Comparison of ENCODE assay signal across 15 cellular contexts in the genomic region with DNA sequence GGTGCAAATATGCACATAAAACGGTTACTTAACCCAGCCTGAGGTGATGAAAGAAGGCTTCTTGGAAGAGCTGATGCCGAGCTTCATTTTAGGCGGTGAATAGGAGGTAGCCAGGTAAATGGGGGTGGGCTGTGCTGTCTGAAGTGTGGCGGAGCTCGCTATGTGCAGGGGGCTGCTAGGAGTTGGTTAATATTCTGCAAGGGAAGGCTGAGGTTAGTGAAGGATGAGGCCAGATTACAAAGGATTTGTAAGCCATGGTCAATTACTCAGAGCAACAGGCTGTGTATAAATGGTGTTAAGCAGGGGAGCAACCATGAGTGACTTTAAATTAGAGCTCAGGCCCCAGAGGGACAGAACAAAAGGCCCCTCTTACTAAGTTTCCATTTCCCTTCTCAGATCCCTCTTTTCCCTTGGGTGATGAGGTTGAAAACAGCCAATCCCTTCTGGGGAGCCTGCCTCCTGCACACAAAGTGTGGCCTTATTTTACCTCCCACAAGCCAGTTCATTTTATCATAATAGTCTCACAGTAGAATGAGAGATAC. TPM values are rescaled to one million over a fixed set of nuclear protein-coding genes. Genes with fewer than 3 reads are reported as not detected.
DNase-seq lines count a peak whose midpoint lies in the region; ATAC-seq, FAIRE-seq and TF ChIP-seq lines count a peak whose summit lies in the region.
"Had no signal": no experiment of that assay in that cellular context is flagged by ENCODE, and none has a peak within 500 bp of the region (broad histone marks: within the 10 kb centered on the region; RNA-seq: fewer than 3 reads in every experiment).

No MANE protein-coding gene starts in this region.

- H2AFZ ChIP-seq in SK-N-SH (ENCODE audit: low read depth), result no peak overlapping the region
- peak overlapping the region; percentile 34; the same call in 1 of the 2 replicates for H2AFZ ChIP-seq in H1 (ENCODE audit: low read length)
- H2AFZ ChIP-seq: GM23248 had no signal

- H4K91ac ChIP-seq in H1 (replicated peaks; ENCODE audit: insufficient read length, low read length), result no peak overlapping the region

- H3K23me2 ChIP-seq in H1 (ENCODE audit: low read depth, low read length), result peaks cover 7% of the 10 kb centered on the region; the same call in 1 of the 2 replicates

- CTCF ChIA-PET in SK-N-SH (lab: Yijun Ruan, JAX) (interaction anchor here (0.7 to 8.9 kb wide), 61 partner anchors 9 to 296 kb away, joined by 3 to 106 read pairs (median 5); partner anchors contain the start of genes C1QTNF5, C2CD2L, CBL and NLRX1), H1 (lab: Charles Lee; ENCODE audit: partially characterized antibody) (interaction anchor here (0.7 to 16.8 kb wide), 45 partner anchors 15 to 934 kb away, joined by 3 to 415 read pairs (median 5); partner anchors contain the start of genes C1QTNF5, DPAGT1, MFRP and RNF26), GM10248 (lab: Yijun Ruan, JAX) (interaction anchor here (0.7 to 6.7 kb wide), 47 partner anchors 9 to 634 kb away, joined by 3 to 131 read pairs (median 6); partner anchors contain the start of genes C1QTNF5, CBL, DPAGT1 and HINFP)

- peaks cover 4% of the 10 kb centered on the region for H3F3A ChIP-seq in SK-N-SH (replicated peaks; ENCODE audit: insufficient read depth)

- intact Hi-C loops in posterior vena cava (cut with DNase I), result loop anchor here in 1 of 2 donors (5.0 kb wide), 1 partner anchor 117 kb away; the partner anchor contains the start of gene CBL

- TF ChIP-seq CTCF in SK-N-SH (IDR thresholded peaks at IDR 0.05) (no peak), H1 (IDR thresholded peaks at IDR 0.05; ENCODE audit: control extremely low read depth in 1 of 3, insufficient read depth in 1 of 3, low read depth in 1 of 3, low read length in 3 of 3) (no peak), GM10248 (IDR thresholded peaks at IDR 0.05; ENCODE audit: control extremely low read depth, extremely low read depth, low read depth, missing control alignments) (no peak)

- no peak overlapping the region for H3K56ac ChIP-seq in H1 (replicated peaks; ENCODE audit: insufficient read length, low read depth, low read length)

- no peak overlapping the region for H3K4ac ChIP-seq in H1 (replicated peaks; ENCODE audit: insufficient read length, low read depth, low read length)

- TF ChIP-seq EP300 in SK-N-SH (IDR thresholded peaks at IDR 0.05; ENCODE audit: borderline replicate concordance in 1 of 2, low read depth in 1 of 2, low read length in 1 of 2), result no peak
- no peak for TF ChIP-seq EP300 in H1 (IDR thresholded peaks at IDR 0.05; ENCODE audit: borderline replicate concordance in 1 of 2, low read depth in 2 of 2, low read length in 2 of 2)

- H3K79me2 ChIP-seq in SK-N-SH (ENCODE audit: insufficient read depth), result no peaks in the 10 kb centered on the region
- H3K79me2 ChIP-seq in H1 (ENCODE audit: control insufficient read depth in 1 of 2, insufficient read depth in 2 of 2, low read length in 2 of 2), result no peaks in the 10 kb centered on the region

- 0 out of 2 replicates have a peak overlapping the region, but pooled peaks have one; percentile 12 for H2BK12ac ChIP-seq in H1 (ENCODE audit: low read depth, low read length)

- H3K4me2 ChIP-seq in SK-N-SH (no peak overlapping the region), H1 (ENCODE audit: insufficient read depth in 1 of 2, low read depth in 2 of 2, low read length in 2 of 2) (peak overlapping the region in 1 of 2 experiments; percentile 1; a peak in 1 of 4 replicates)

- no peak overlapping the region for H4K5ac ChIP-seq in H1 (ENCODE audit: insufficient read length, low read depth, low read length)

- H3K14ac ChIP-seq in H1 (ENCODE audit: insufficient read length), result no peak overlapping the region

- H3K23ac ChIP-seq in H1 (ENCODE audit: insufficient read length), result no peak overlapping the region

- 81% methylated on average over 5 of the region's 5 CpGs for WGBS in SK-N-SH (ENCODE audit: low lambda C conversion rate)
- WGBS in H1 (ENCODE audit: extremely low coverage in 1 of 2, insufficient coverage in 1 of 2, insufficient read length in 1 of 2, insufficient replicate concordance in 2 of 2, low coverage in 1 of 2, low lambda C conversion rate in 2 of 2, missing lambda C conversion rate in 1 of 2), 2 experiments, result 87% methylated on average over 5 of the region's 5 CpGs; no CpG with 5 or more reads in 1 of the 2 experiments

- no peaks in the 10 kb centered on the region for H3K79me1 ChIP-seq in H1 (ENCODE audit: low read depth, low read length)

- H4K8ac ChIP-seq in H1 (ENCODE audit: extremely low read depth, insufficient read depth, low read length), result no peak overlapping the region

- H3K9me2 ChIP-seq in SK-N-SH, result no peaks in the 10 kb centered on the region

- no peak overlapping the region for H2BK5ac ChIP-seq in H1 (ENCODE audit: low read depth, low read length)

- no peak overlapping the region for H2BK20ac ChIP-seq in H1 (ENCODE audit: low read length)

- no peak for TF ChIP-seq RAD21 in SK-N-SH (IDR thresholded peaks at IDR 0.05; ENCODE audit: low read length)
- TF ChIP-seq RAD21 in H1 (IDR thresholded peaks at IDR 0.05 in 1 of 2, conservative IDR thresholded peaks at IDR 0.05 in 1 of 2; ENCODE audit: low read depth in 2 of 2, low read length in 2 of 2), result no peak

- H3K9ac ChIP-seq in SK-N-SH (no peak overlapping the region), H1 (replicated peaks in 1 of 4; ENCODE audit: extremely low read depth in 1 of 4, low read depth in 3 of 4, low read length in 3 of 4) (no peak overlapping the region)
- H3K9ac ChIP-seq: GM23248 had no signal

- H3K4me3 ChIP-seq in SK-N-SH (ENCODE audit: low read depth in 2 of 2, low read length in 1 of 2), result no peak overlapping the region
- no peak overlapping the region for H3K4me3 ChIP-seq in H1 (ENCODE audit: extremely low read depth in 1 of 4, insufficient read depth in 2 of 4, low read depth in 3 of 4, low read length in 4 of 4)
- H3K4me3 ChIP-seq: GM23248 had no signal

- H3K27me3 ChIP-seq in SK-N-SH (ENCODE audit: insufficient read depth) (no peaks in the 10 kb centered on the region), H1 (replicated peaks in 1 of 4; ENCODE audit: control insufficient read depth in 3 of 4, extremely low read depth in 1 of 4, insufficient read depth in 3 of 4, low read length in 3 of 4) (peaks cover 0 to 3% (median under 1%) of the 10 kb centered on the region in 4 experiments; a peak in 1 of 7 replicates)

- no peak for FAIRE-seq in H1 (lab: Jason Lieb, UNC)
- no peak for FAIRE-seq in GM19239 (lab: Jason Lieb, UNC)
- FAIRE-seq: HTR-8/SVneo, RCC 7860 had no signal

- DNase-seq in SK-N-SH, result no peak
- DNase-seq in NCI-H2227 (lab: John Stamatoyannopoulos, UW; ENCODE audit: unreplicated experiment), result peak; percentile 41
- no peak for DNase-seq in H1 (ENCODE audit: low read depth in 1 of 2, low spot score in 2 of 2)
- peak; percentile 9 for DNase-seq in posterior vena cava (ENCODE audit: low spot score)
- no peak for DNase-seq in GM19239 (ENCODE audit: insufficient read length, low spot score)
- no peak for DNase-seq in GM10248 (ENCODE audit: extremely low spot score)
- no peak for DNase-seq in NCI-H1417 (lab: John Stamatoyannopoulos, UW)
- DNase-seq: SIG-M5 had no signal

- peak overlapping the region; percentile 10; the same call in 1 of the 2 replicates for H2BK15ac ChIP-seq in H1 (ENCODE audit: low read length)

- no peak for TF ChIP-seq POLR2A in H1 (IDR thresholded peaks at IDR 0.05; ENCODE audit: control extremely low read depth in 1 of 2, low read depth in 2 of 2, low read length in 2 of 2)

- POLR2A ChIA-PET in SK-N-SH (lab: Yijun Ruan, JAX), result interaction anchor here (0.9 to 1.6 kb wide), 3 partner anchors 13 to 239 kb away, joined by 3 to 8 read pairs (median 7); a partner anchor contains a TSS
- POLR2A ChIA-PET in H1 (lab: Charles Lee; ENCODE audit: partially characterized antibody), result interaction anchor here (0.6 to 5.2 kb wide), 9 partner anchors 10 to 283 kb away, joined by 3 to 29 read pairs (median 4); partner anchors contain the start of genes C1QTNF5, RNF26 and THY1
- POLR2A ChIA-PET in GM10248 (lab: Yijun Ruan, JAX), result interaction anchor here (0.5 kb wide), 1 partner anchor 283 kb away, joined by 6 read pairs; no protein-coding TSS in a partner anchor

- H3K9me3 ChIP-seq in SK-N-SH, result no peaks in the 10 kb centered on the region
- H3K9me3 ChIP-seq in H1 (ENCODE audit: insufficient read depth in 2 of 2, low read depth in 1 of 2, low read length in 1 of 2), result no peaks in the 10 kb centered on the region

- H4K20me1 ChIP-seq in SK-N-SH (ENCODE audit: insufficient read depth), result no peaks in the 10 kb centered on the region
- no peaks in the 10 kb centered on the region for H4K20me1 ChIP-seq in H1 (replicated peaks in 1 of 2; ENCODE audit: control insufficient read depth in 1 of 2, insufficient read depth in 2 of 2, low read length in 2 of 2)

- peak; percentile 10 for ATAC-seq in SK-N-SH treated with all-trans-retinoic acid at 6 μM for 48 hours

- peaks cover 0 to 5% of the 10 kb centered on the region in 2 experiments; a peak in 1 of 4 replicates for H3K4me1 ChIP-seq in SK-N-SH (ENCODE audit: control insufficient read depth in 1 of 2, insufficient read depth in 2 of 2, low read depth in 1 of 2, low read length in 1 of 2)
- peaks cover 4 to 19% (median 14%) of the 10 kb centered on the region in 4 experiments for H3K4me1 ChIP-seq in H1 (replicated peaks in 1 of 4; ENCODE audit: control insufficient read depth in 3 of 4, insufficient read depth in 4 of 4, low read length in 3 of 4)

- no peak overlapping the region for H2AK5ac ChIP-seq in H1 (ENCODE audit: low read depth, low read length)

- H3K36me3 ChIP-seq in SK-N-SH (replicated peaks in 1 of 2; ENCODE audit: control insufficient read depth in 1 of 2, insufficient read depth in 2 of 2, low read length in 1 of 2), result no peaks in the 10 kb centered on the region
- no peaks in the 10 kb centered on the region for H3K36me3 ChIP-seq in H1 (ENCODE audit: control insufficient read depth in 2 of 4, insufficient read depth in 4 of 4, low read length in 3 of 4)

- no peak overlapping the region for H2BK120ac ChIP-seq in H1 (replicated peaks; ENCODE audit: low read depth, low read length)

- H3K27ac ChIP-seq in SK-N-SH (ENCODE audit: low read depth in 2 of 2, low read length in 1 of 2) (no peak overlapping the region), H1 (ENCODE audit: low read depth, low read length) (no peak overlapping the region)
- H3K27ac ChIP-seq: C4-2B, GM23248 had no signal

- H3K18ac ChIP-seq in H1 (ENCODE audit: extremely low read depth, low read length), result no peak overlapping the region; the same call in 1 of the 2 replicates

RNA-seq across cellular contexts. Expression of gene MCAM, which starts 7.3 kb away (rescaled TPM):
- 22.8 and 28.4 TPM in 2 replicates for polyA plus RNA-seq in SK-N-SH (2012; rRNA removed)
- 10.9 and 18.9 TPM in 2 replicates for polyA plus RNA-seq in SK-N-SH (2012; cell fraction: cytosol; rRNA removed)
- polyA plus RNA-seq in SK-N-SH (2012; cell fraction: nucleus; rRNA removed), result 16.4 and 31.7 TPM in 2 replicates
- 19.6 and 22.4 TPM in 2 replicates for total RNA-seq in H1 (2021; fragmentation: NEBNext Ultra II Directional; extraction: Animal tissue kit (Norgen Biotek cat#: 25700))
- polyA plus RNA-seq in H1 (2011; rRNA removed), result 32.2 and 63.2 TPM in 2 replicates
- polyA plus RNA-seq in H1 (2011; cell fraction: cytosol; rRNA removed), result 60.7 TPM
- polyA plus RNA-seq in H1 (2011; cell fraction: nucleus; rRNA removed), result 25.3 TPM
- polyA plus RNA-seq in H1 (2012, experiment 1 of 2), result 12.0 to 16.4 TPM (median 13.7 TPM) in 4 replicates
- polyA plus RNA-seq in H1 (2012, experiment 2 of 2), result 12.7 TPM
- polyA plus RNA-seq in H1 (2013, experiment 1 of 2), result 28.6 TPM
- 28.6 TPM for polyA plus RNA-seq in H1 (2013, experiment 2 of 2)
- 11.1 and 12.2 TPM in 2 replicates for polyA minus RNA-seq in H1 (2011; rRNA and poly(A)+ RNA removed)
- 11.2 TPM for polyA minus RNA-seq in H1 (2011; cell fraction: cytosol; rRNA and poly(A)+ RNA removed)
- 19.3 TPM for polyA minus RNA-seq in H1 (2011; cell fraction: nucleus; rRNA and poly(A)+ RNA removed)
- total RNA-seq in posterior vena cava, result 100 to 1,000 TPM; 528 to 559 TPM

RNA-seq across cellular contexts. Expression of gene RNF26, which starts 10.1 kb away (rescaled TPM):
- polyA plus RNA-seq in SK-N-SH (2012; rRNA removed) (26.6 and 31.9 TPM in 2 replicates), H1 (2011; rRNA removed) (84.0 and 126 TPM in 2 replicates)
- polyA plus RNA-seq in SK-N-SH (2012; cell fraction: cytosol; rRNA removed), result 14.5 and 21.8 TPM in 2 replicates
- polyA plus RNA-seq in SK-N-SH (2012; cell fraction: nucleus; rRNA removed), result 10.4 and 12.2 TPM in 2 replicates
- total RNA-seq in H1 (2021; fragmentation: NEBNext Ultra II Directional; extraction: Animal tissue kit (Norgen Biotek cat#: 25700)), result 82.7 and 86.6 TPM in 2 replicates
- 70.2 TPM for polyA plus RNA-seq in H1 (2011; cell fraction: cytosol; rRNA removed)
- 78.5 TPM for polyA plus RNA-seq in H1 (2011; cell fraction: nucleus; rRNA removed)
- polyA plus RNA-seq in H1 (2012, experiment 1 of 2), result 62.6 to 82.3 TPM (median 76.8 TPM) in 4 replicates
- 108 TPM for polyA plus RNA-seq in H1 (2012, experiment 2 of 2)
- 78.7 TPM for polyA plus RNA-seq in H1 (2013, experiment 1 of 2)
- 85.7 TPM for polyA plus RNA-seq in H1 (2013, experiment 2 of 2)
- polyA minus RNA-seq in H1 (2011; rRNA and poly(A)+ RNA removed), result 91.8 and 114 TPM in 2 replicates
- 73.1 TPM for polyA minus RNA-seq in H1 (2011; cell fraction: cytosol; rRNA and poly(A)+ RNA removed)
- polyA minus RNA-seq in H1 (2011; cell fraction: nucleus; rRNA and poly(A)+ RNA removed), result 59.0 TPM
- total RNA-seq in posterior vena cava, result 10 to 100 TPM; 22.1 to 23.3 TPM

RNA-seq across cellular contexts. Expression of gene C1QTNF5, which starts 16.5 kb away (rescaled TPM):
- polyA plus RNA-seq in SK-N-SH (2012; rRNA removed), result 0.71 and 0.76 TPM in 2 replicates
- polyA plus RNA-seq in SK-N-SH (2012; cell fraction: cytosol; rRNA removed), result 0.53 and 0.84 TPM in 2 replicates
- 1.2 and 1.4 TPM in 2 replicates for polyA plus RNA-seq in SK-N-SH (2012; cell fraction: nucleus; rRNA removed)
- 1.5 and 2.2 TPM in 2 replicates for total RNA-seq in H1 (2021; fragmentation: NEBNext Ultra II Directional; extraction: Animal tissue kit (Norgen Biotek cat#: 25700))
- 2.7 and 3.4 TPM in 2 replicates for polyA plus RNA-seq in H1 (2011; rRNA removed)
- polyA plus RNA-seq in H1 (2011; cell fraction: cytosol; rRNA removed), result 3.0 TPM
- 3.0 TPM for polyA plus RNA-seq in H1 (2011; cell fraction: nucleus; rRNA removed)
- polyA plus RNA-seq in H1 (2012, experiment 1 of 2), result 1.1 to 2.5 TPM (median 1.7 TPM) in 4 replicates
- polyA plus RNA-seq in H1 (2012, experiment 2 of 2), result 2.3 TPM
- 1.3 TPM for polyA plus RNA-seq in H1 (2013, experiment 1 of 2)
- polyA plus RNA-seq in H1 (2013, experiment 2 of 2), result 1.5 TPM
- polyA minus RNA-seq in H1 (2011; rRNA and poly(A)+ RNA removed), result 0.73 and 0.76 TPM in 2 replicates
- polyA minus RNA-seq in H1 (2011; cell fraction: cytosol; rRNA and poly(A)+ RNA removed), result 1.5 TPM
- 2.2 TPM for polyA minus RNA-seq in H1 (2011; cell fraction: nucleus; rRNA and poly(A)+ RNA removed)
- 10 to 100 TPM; 57.7 to 63.0 TPM for total RNA-seq in posterior vena cava
- total RNA-seq: A172, NCI-H460 had no signal

RNA-seq across cellular contexts. Expression of gene MFRP, which starts 22.3 kb away (rescaled TPM):
- not detected in 2 replicates for polyA plus RNA-seq in SK-N-SH (2012; rRNA removed)
- polyA plus RNA-seq in SK-N-SH (2012; cell fraction: cytosol; rRNA removed), result not detected in 2 replicates
- polyA plus RNA-seq in SK-N-SH (2012; cell fraction: nucleus; rRNA removed), result not detected in 2 replicates
- not detected in 2 replicates for total RNA-seq in H1 (2021; fragmentation: NEBNext Ultra II Directional; extraction: Animal tissue kit (Norgen Biotek cat#: 25700))
- 0.02 TPM in 2 replicates for polyA plus RNA-seq in H1 (2011; rRNA removed)
- polyA plus RNA-seq in H1 (2011; cell fraction: cytosol; rRNA removed), result not detected
- polyA plus RNA-seq in H1 (2011; cell fraction: nucleus; rRNA removed), result 0.09 TPM
- polyA plus RNA-seq in H1 (2012, experiment 1 of 2), result not detected in 4 replicates
- not detected for polyA plus RNA-seq in H1 (2012, experiment 2 of 2)
- polyA plus RNA-seq in H1 (2013, experiment 1 of 2), result 0.02 TPM
- 0.02 TPM for polyA plus RNA-seq in H1 (2013, experiment 2 of 2)
- not detected in 2 replicates for polyA minus RNA-seq in H1 (2011; rRNA and poly(A)+ RNA removed)
- not detected for polyA minus RNA-seq in H1 (2011; cell fraction: cytosol; rRNA and poly(A)+ RNA removed)
- polyA minus RNA-seq in H1 (2011; cell fraction: nucleus; rRNA and poly(A)+ RNA removed), result not detected
- total RNA-seq in posterior vena cava, result not detected
- total RNA-seq: A172, GM23248, NCI-H460 had no signal
- polyA plus RNA-seq: GM23248 had no signal

RNA-seq across cellular contexts. Expression of gene USP2, which starts 57.3 kb away (rescaled TPM):
- polyA plus RNA-seq in SK-N-SH (2012; rRNA removed) (0.81 and 0.97 TPM in 2 replicates), H1 (2011; rRNA removed) (2.2 and 3.9 TPM in 2 replicates)
- 0.46 and 0.60 TPM in 2 replicates for polyA plus RNA-seq in SK-N-SH (2012; cell fraction: cytosol; rRNA removed)
- polyA plus RNA-seq in SK-N-SH (2012; cell fraction: nucleus; rRNA removed), result 1.6 TPM in 2 replicates
- 6.9 and 8.5 TPM in 2 replicates for total RNA-seq in H1 (2021; fragmentation: NEBNext Ultra II Directional; extraction: Animal tissue kit (Norgen Biotek cat#: 25700))
- 2.1 TPM for polyA plus RNA-seq in H1 (2011; cell fraction: cytosol; rRNA removed)
- polyA plus RNA-seq in H1 (2011; cell fraction: nucleus; rRNA removed), result 3.5 TPM
- 5.3 to 6.6 TPM (median 5.9 TPM) in 4 replicates for polyA plus RNA-seq in H1 (2012, experiment 1 of 2)
- 5.0 TPM for polyA plus RNA-seq in H1 (2012, experiment 2 of 2)
- polyA plus RNA-seq in H1 (2013, experiment 1 of 2), result 4.6 TPM
- 4.3 TPM for polyA plus RNA-seq in H1 (2013, experiment 2 of 2)
- 7.0 and 7.9 TPM in 2 replicates for polyA minus RNA-seq in H1 (2011; rRNA and poly(A)+ RNA removed)
- polyA minus RNA-seq in H1 (2011; cell fraction: cytosol; rRNA and poly(A)+ RNA removed), result 4.6 TPM
- polyA minus RNA-seq in H1 (2011; cell fraction: nucleus; rRNA and poly(A)+ RNA removed), result 7.3 TPM
- 10 to 100 TPM; 10.4 to 17.3 TPM for total RNA-seq in posterior vena cava
- total RNA-seq: A172, GM23248 had no signal

Comparison
In these comparisons a context has a peak if more than half of its experiments do, and no peak if none do; other contexts are left out.
1. DNase-seq: peak in NCI-H2227 (single experiment) and posterior vena cava (single experiment); none in SK-N-SH (single experiment), H1 (0 of 2), GM19239 (single experiment), GM10248 (single experiment) and NCI-H1417 (0 of 3).
2. RNA of gene MCAM, which starts 7.3 kb away (total RNA-seq): 528 to 559 TPM in posterior vena cava; 19.6 to 22.4 TPM in H1; every median in the first group is over 10 times any median in the second.
3. RNA of gene C1QTNF5, which starts 16.5 kb away (total RNA-seq): 57.7 to 63.0 TPM in posterior vena cava; 1.5 to 2.2 TPM in H1; every median in the first group is over 10 times any median in the second.